Comparison of ENCODE assay signal across 5 cellular contexts in the genomic region with DNA sequence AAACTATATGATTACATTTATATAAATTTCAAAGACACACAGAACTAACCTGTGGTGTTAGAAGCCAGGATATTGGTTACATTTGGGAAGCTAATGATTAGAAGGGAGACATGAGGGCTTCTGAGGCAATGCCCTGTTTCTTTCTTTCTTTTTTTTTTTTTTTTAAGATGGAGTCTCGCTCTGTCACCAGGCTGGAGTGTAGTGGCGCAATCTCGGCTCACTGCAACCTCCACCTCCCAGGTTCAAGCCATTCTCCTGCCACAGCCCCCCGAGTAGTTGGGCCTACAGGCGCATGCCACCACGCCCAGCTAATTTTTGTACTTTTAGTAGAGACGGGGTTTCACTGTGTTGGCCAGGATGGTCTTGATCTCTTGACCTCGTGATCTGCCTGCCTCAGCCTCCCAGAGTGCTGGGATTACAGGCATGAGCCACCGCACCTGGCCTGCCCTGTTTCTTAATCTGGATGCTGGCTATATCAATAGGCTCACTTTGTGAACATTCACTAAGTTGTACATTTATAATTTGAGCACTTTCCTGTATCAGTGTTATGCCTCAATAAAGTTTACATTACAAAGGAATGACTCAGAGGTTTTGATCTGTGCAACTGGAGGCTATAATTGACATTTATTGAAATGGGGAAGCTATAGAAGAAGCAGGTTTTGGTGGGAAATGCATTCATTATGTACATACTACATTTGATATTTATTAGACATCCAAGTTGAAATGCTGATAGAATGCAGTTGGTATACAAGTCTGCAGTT. TPM values are rescaled to one million over a fixed set of nuclear protein-coding genes. Genes with fewer than 3 reads are reported as not detected.
"Had no signal": no experiment of that assay in that cellular context is flagged by ENCODE, and none has a peak within 500 bp of the region (broad histone marks: within the 10 kb centered on the region; RNA-seq: fewer than 3 reads in every experiment).

No MANE protein-coding gene starts in this region.

RNA-seq across cellular contexts. Expression of a gene that starts 33.3 kb away (rescaled TPM):
- total RNA-seq: activated CD4-positive, alpha-beta memory T cell treated with anti-CD3 and anti-CD28 coated beads, Interleukin-2, amount 10 ng/mL, durations not matched to agents 7 days and 5 days; activated CD4-positive, alpha-beta T cell treated with anti-CD3 and anti-CD28 coated beads, Interleukin-2, amount 10 ng/mL, durations not matched to agents 7 days and 5 days; activated naive CD4-positive, alpha-beta T cell treated with anti-CD3 and anti-CD28 coated beads, Interleukin-2, amount 50 U/mL, for 72 hours; activated T-cell treated with anti-CD3 and anti-CD28 coated beads, Interleukin-2, amount 50 U/mL, for 72 hours; ascending aorta had no signal
